8 cellular contexts compared by ENCODE assay signal in the genomic region with DNA sequence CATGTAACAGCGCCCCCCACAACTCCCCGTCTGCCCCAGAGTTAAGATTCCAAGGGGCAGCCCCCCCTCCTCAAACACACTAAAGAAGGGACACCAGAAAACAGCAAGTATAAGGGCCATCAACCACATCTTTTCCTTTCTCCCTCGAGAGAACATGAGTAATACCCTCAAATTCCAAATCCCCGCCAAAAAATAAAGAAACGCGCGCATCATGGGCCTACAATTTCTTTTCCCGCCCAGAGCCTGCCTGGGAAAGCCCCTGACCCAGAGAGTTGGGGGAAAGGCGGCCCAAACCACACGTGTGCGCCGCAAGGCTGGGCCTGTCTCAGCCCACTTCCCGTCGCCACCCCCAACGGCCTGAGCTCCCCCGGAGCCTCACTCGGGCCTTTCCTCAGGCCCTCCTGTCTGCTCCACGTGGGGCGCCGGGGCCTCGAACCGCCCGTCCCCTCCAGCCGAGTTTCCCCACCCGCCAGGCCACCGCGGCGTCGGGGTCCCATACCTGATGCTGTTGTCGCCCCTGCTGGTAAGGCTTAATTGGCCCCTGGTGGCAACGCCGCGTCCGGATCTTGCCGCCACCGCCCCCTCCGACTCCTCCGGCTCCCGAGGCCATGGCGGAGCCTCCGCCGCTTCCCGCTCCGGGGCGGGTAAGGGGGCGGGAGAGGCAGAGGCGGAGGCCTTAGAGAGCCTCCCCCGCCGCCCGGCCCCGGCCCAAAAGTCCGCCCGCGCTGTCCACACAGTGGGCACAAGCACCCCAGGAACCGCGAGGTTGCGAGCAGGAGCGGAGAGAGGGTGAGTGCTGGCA. TPM values are rescaled to one million over a fixed set of nuclear protein-coding genes. Genes with fewer than 3 reads are reported as not detected.
DNase-seq lines count a peak whose midpoint lies in the region; ATAC-seq and TF ChIP-seq lines count a peak whose summit lies in the region.

No MANE protein-coding gene starts in this region.

- H3K27me3 ChIP-seq in left ventricle myocardium inferior (ENCODE audit: low read depth), result no peaks in the 10 kb centered on the region

- TF ChIP-seq RAD21 in Ishikawa (IDR thresholded peaks at IDR 0.05; ENCODE audit: low read depth), result no peak

- DNase-seq in EL, result peak; percentile 85
- peak; percentile 92 for DNase-seq in activated naive CD8-positive, alpha-beta T cell treated with anti-CD3 and anti-CD28 coated beads for 36 hours
- peak; percentile 50 for DNase-seq in left ventricle myocardium inferior
- DNase-seq in retinal pigment epithelial cell (ENCODE audit: low read depth), result no peak
- DNase-seq in NCI-H2107 treated with DMSO at 0.1 percent for 48 hours (lab: John Stamatoyannopoulos, UW; ENCODE audit: unreplicated experiment), result no peak

- TF ChIP-seq EP300 in Ishikawa (IDR thresholded peaks at IDR 0.05; ENCODE audit: borderline replicate concordance), result no peak

- H3K27me3 Mint-ChIP-seq in activated naive CD8-positive, alpha-beta T cell treated with anti-CD3 and anti-CD28 coated beads for 36 hours, result peaks cover 5% of the 10 kb centered on the region

- peak overlapping the region; percentile 99 for H3K27ac Mint-ChIP-seq in activated naive CD8-positive, alpha-beta T cell treated with anti-CD3 and anti-CD28 coated beads for 36 hours

- TF ChIP-seq CTCF in left ventricle myocardium inferior (IDR thresholded peaks at IDR 0.05; ENCODE audit: borderline replicate concordance) (peak; percentile 26), retinal pigment epithelial cell (conservative IDR thresholded peaks at IDR 0.05; ENCODE audit: low read depth, low read length) (no peak)

- peaks cover 63% of the 10 kb centered on the region for H3K4me1 ChIP-seq in left ventricle myocardium inferior

- H3K4me1 Mint-ChIP-seq in activated naive CD8-positive, alpha-beta T cell treated with anti-CD3 and anti-CD28 coated beads for 36 hours, result peaks cover 32% of the 10 kb centered on the region

- peaks cover 62% of the 10 kb centered on the region for H3K36me3 Mint-ChIP-seq in activated naive CD8-positive, alpha-beta T cell treated with anti-CD3 and anti-CD28 coated beads for 36 hours

- no peaks in the 10 kb centered on the region for H3K9me3 Mint-ChIP-seq in activated naive CD8-positive, alpha-beta T cell treated with anti-CD3 and anti-CD28 coated beads for 36 hours

- H3K4me3 Mint-ChIP-seq in activated naive CD8-positive, alpha-beta T cell treated with anti-CD3 and anti-CD28 coated beads for 36 hours, result peak overlapping the region; percentile 85

- no peaks in the 10 kb centered on the region for H3K9me3 ChIP-seq in left ventricle myocardium inferior (replicated peaks)

- H3K4me3 ChIP-seq in left ventricle myocardium inferior, result peak overlapping the region; percentile 91
- H3K4me3 ChIP-seq in retinal pigment epithelial cell (ENCODE audit: low read length), result peak overlapping the region; percentile 83

- intact Hi-C loops in left ventricle myocardium inferior (cut with micrococcal nuclease), result no loop called here

- H3K36me3 ChIP-seq in left ventricle myocardium inferior, result no peaks in the 10 kb centered on the region

- H3K27ac ChIP-seq in left ventricle myocardium inferior (replicated peaks), result peak overlapping the region; percentile 99

- ATAC-seq in GM21576 (IDR thresholded peaks at IDR 0.05; ENCODE audit: unreplicated experiment) (peak; percentile 60), SK-N-SH treated with all-trans-retinoic acid at 6 μM for 48 hours (peak; percentile 52)

TF ChIP-seq in Ishikawa, 13 proteins besides CTCF, POLR2A, EP300 and RAD21 (continues in another document):
- TF ChIP-seq, protein P1, sequence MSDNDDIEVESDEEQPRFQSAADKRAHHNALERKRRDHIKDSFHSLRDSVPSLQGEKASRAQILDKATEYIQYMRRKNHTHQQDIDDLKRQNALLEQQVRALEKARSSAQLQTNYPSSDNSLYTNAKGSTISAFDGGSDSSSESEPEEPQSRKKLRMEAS (IDR thresholded peaks at IDR 0.05), result peak; percentile 95
- TF ChIP-seq CREB1 (IDR thresholded peaks at IDR 0.05; ENCODE audit: low read depth) (no peak), EGR1 (IDR thresholded peaks at IDR 0.05) (peak; percentile 15; the same call in 1 of the 2 replicates), TCF12 (IDR thresholded peaks at IDR 0.05; ENCODE audit: low read depth) (no peak), YY1 (IDR thresholded peaks at IDR 0.05; ENCODE audit: low read depth) (0 out of 2 replicates have a peak, but pooled peaks have one; percentile 25), FOXM1 (IDR thresholded peaks at IDR 0.05; ENCODE audit: borderline replicate concordance, low read depth) (no peak), NFIC (IDR thresholded peaks at IDR 0.05) (0 out of 2 replicates have a peak, but pooled peaks have one; percentile 2), CEBPB (IDR thresholded peaks at IDR 0.05) (no peak), TAF1 (IDR thresholded peaks at IDR 0.05; ENCODE audit: low read depth) (no peak), ZBTB7A (IDR thresholded peaks at IDR 0.05; ENCODE audit: low read depth) (peak; percentile 24; the same call in 1 of the 2 replicates)
- TF ChIP-seq, protein P2, sequence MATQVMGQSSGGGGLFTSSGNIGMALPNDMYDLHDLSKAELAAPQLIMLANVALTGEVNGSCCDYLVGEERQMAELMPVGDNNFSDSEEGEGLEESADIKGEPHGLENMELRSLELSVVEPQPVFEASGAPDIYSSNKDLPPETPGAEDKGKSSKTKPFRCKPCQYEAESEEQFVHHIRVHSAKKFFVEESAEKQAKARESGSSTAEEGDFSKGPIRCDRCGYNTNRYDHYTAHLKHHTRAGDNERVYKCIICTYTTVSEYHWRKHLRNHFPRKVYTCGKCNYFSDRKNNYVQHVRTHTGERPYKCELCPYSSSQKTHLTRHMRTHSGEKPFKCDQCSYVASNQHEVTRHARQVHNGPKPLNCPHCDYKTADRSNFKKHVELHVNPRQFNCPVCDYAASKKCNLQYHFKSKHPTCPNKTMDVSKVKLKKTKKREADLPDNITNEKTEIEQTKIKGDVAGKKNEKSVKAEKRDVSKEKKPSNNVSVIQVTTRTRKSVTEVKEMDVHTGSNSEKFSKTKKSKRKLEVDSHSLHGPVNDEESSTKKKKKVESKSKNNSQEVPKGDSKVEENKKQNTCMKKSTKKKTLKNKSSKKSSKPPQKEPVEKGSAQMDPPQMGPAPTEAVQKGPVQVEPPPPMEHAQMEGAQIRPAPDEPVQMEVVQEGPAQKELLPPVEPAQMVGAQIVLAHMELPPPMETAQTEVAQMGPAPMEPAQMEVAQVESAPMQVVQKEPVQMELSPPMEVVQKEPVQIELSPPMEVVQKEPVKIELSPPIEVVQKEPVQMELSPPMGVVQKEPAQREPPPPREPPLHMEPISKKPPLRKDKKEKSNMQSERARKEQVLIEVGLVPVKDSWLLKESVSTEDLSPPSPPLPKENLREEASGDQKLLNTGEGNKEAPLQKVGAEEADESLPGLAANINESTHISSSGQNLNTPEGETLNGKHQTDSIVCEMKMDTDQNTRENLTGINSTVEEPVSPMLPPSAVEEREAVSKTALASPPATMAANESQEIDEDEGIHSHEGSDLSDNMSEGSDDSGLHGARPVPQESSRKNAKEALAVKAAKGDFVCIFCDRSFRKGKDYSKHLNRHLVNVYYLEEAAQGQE (IDR thresholded peaks at IDR 0.05; ENCODE audit: low read depth), result no peak

TF ChIP-seq in SK-N-SH treated with all-trans-retinoic acid at 6 μM for 48 hours, 23 proteins besides CTCF, POLR2A, EP300 and RAD21:
- TF ChIP-seq SNAI2 (CRISPR knock-in tag; IDR thresholded peaks at IDR 0.05) (no peak), ISL1 (CRISPR knock-in tag; IDR thresholded peaks at IDR 0.05) (no peak), ARNTL (CRISPR knock-in tag; IDR thresholded peaks at IDR 0.05; ENCODE audit: borderline replicate concordance, low read depth) (no peak), ZNF8 (CRISPR knock-in tag; IDR thresholded peaks at IDR 0.05) (no peak), OSR1 (CRISPR knock-in tag; IDR thresholded peaks at IDR 0.05) (no peak), ZFP30 (CRISPR knock-in tag; IDR thresholded peaks at IDR 0.05) (no peak), ESRRG (CRISPR knock-in tag; IDR thresholded peaks at IDR 0.05) (no peak), CREB5 (CRISPR knock-in tag; IDR thresholded peaks at IDR 0.05; ENCODE audit: low read depth) (no peak), TOX (CRISPR knock-in tag; IDR thresholded peaks at IDR 0.05; ENCODE audit: borderline replicate concordance) (no peak), ZC3H10 (CRISPR knock-in tag; IDR thresholded peaks at IDR 0.05) (no peak)
- TF ChIP-seq, protein P3, sequence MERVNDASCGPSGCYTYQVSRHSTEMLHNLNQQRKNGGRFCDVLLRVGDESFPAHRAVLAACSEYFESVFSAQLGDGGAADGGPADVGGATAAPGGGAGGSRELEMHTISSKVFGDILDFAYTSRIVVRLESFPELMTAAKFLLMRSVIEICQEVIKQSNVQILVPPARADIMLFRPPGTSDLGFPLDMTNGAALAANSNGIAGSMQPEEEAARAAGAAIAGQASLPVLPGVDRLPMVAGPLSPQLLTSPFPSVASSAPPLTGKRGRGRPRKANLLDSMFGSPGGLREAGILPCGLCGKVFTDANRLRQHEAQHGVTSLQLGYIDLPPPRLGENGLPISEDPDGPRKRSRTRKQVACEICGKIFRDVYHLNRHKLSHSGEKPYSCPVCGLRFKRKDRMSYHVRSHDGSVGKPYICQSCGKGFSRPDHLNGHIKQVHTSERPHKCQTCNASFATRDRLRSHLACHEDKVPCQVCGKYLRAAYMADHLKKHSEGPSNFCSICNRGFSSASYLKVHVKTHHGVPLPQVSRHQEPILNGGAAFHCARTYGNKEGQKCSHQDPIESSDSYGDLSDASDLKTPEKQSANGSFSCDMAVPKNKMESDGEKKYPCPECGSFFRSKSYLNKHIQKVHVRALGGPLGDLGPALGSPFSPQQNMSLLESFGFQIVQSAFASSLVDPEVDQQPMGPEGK (CRISPR knock-in tag; IDR thresholded peaks at IDR 0.05; ENCODE audit: borderline replicate concordance), result no peak

RNA-seq across cellular contexts. Expression of gene NUP153, which starts 0.7 kb away (rescaled TPM):
- total RNA-seq in activated naive CD8-positive, alpha-beta T cell treated with anti-CD3 and anti-CD28 coated beads for 36 hours, result 10 to 100 TPM; 93.2 to 97.2 TPM
- total RNA-seq in left ventricle myocardium inferior, result 24.1 TPM

Comparison
In these comparisons a context has a peak if more than half of its experiments do, and no peak if none do; other contexts are left out.
1. DNase-seq: peak in EL (single experiment), activated naive CD8-positive, alpha-beta T cell treated with anti-CD3 and anti-CD28 coated beads for 36 hours (single experiment) and left ventricle myocardium inferior (single experiment); none in retinal pigment epithelial cell (single experiment) and NCI-H2107 treated with DMSO at 0.1 percent for 48 hours (single experiment).